In the genomic region with DNA sequence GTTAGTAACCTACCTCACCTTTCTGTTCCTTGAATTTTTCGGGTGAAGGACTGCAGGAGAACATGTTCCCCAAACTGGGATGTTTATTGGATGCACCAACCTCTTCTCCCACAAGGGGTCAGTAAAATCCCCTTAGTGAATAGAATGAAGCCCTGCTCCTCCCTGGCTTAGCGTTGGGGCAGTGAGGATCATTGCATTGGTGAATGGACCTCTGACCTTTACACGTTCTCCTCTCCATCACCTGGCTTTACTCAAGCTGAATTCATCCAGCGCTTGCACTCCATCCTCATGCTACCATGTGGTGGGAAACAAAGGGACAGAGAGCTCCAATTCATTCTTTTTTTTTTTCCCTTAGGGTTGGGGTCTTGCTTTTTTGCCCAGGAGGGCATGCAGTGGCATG, we compare ENCODE assay signal across 8 cellular contexts.
DNase-seq lines count a peak whose midpoint lies in the region; ATAC-seq and TF ChIP-seq lines count a peak whose summit lies in the region.

No MANE protein-coding gene starts in this region.

- H3K36me3 ChIP-seq in tibial nerve = no peaks in the 10 kb centered on the region

- H3K27me3 ChIP-seq in tibial nerve = no peaks in the 10 kb centered on the region

- ATAC-seq in HG02623 (IDR thresholded peaks at IDR 0.05; ENCODE audit: unreplicated experiment) (peak; percentile 71), HG03175 (IDR thresholded peaks at IDR 0.05; ENCODE audit: unreplicated experiment) (no peak)

- in situ Hi-C loops in G401 (cut with HindIII; ENCODE audit: low sequenced_read_pairs) = no loop called here

- no peak for TF ChIP-seq EP300 in tibial nerve (IDR thresholded peaks at IDR 0.05)

- DNase-seq in AG08396 (ENCODE audit: low spot score) = peak; percentile 57
- DNase-seq in G401 (ENCODE audit: low spot score) = peak; percentile 20
- peak; percentile 0 for DNase-seq in NCI-H526 treated with DMSO at 0.1 percent for 48 hours (lab: John Stamatoyannopoulos, UW)
- peak; percentile 46 for DNase-seq in cerebellar cortex (ENCODE audit: low spot score)
- DNase-seq in left kidney (ENCODE audit: low read depth, low spot score) = peak; percentile 75
- DNase-seq in tibial nerve (ENCODE audit: low spot score in 2 of 2) = peak in 1 of 2 donors; percentile 68

- H3K4me1 ChIP-seq in tibial nerve = peaks cover 0 to 15% (median 0%) of the 10 kb centered on the region in 4 donors

- peak; percentile 36 to 54 (median 43) for TF ChIP-seq CTCF in tibial nerve (IDR thresholded peaks at IDR 0.05)

- no peak overlapping the region for H3K27ac ChIP-seq in tibial nerve

- no peak for TF ChIP-seq POLR2A in tibial nerve (IDR thresholded peaks at IDR 0.05)

- WGBS in tibial nerve, 2 donors = 5 to 17% methylated on average over 4 of the region's 4 CpGs

- H3K4me3 ChIP-seq in tibial nerve = no peak overlapping the region

- H3K9me3 ChIP-seq in tibial nerve = no peaks in the 10 kb centered on the region
